In the genomic region with DNA sequence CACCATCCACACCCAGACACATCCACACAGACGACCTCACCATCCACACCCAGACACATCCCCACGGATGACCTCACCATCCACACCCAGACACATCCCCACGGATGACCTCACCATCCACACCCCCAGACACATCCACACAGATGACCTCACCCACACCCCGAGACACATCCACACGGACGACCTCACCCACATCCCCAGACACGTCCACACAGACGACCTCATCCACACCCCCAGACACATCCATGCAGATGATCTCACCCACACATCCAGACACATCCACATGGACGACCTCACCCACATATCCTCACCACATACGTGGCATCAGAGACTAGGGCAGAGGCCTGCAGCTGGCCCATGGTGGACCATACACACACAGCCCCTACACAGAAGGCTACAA, we compare ENCODE assay signal across 19 cellular contexts. TPM values are rescaled to one million over a fixed set of nuclear protein-coding genes. Genes with fewer than 3 reads are reported as not detected.
DNase-seq lines count a peak whose midpoint lies in the region; ATAC-seq lines count a peak whose summit lies in the region.
"Had no signal": no experiment of that assay in that cellular context is flagged by ENCODE, and none has a peak within 500 bp of the region (broad histone marks: within the 10 kb centered on the region; RNA-seq: fewer than 3 reads in every experiment).

No MANE protein-coding gene starts in this region.

- H3K27me3 Mint-ChIP-seq in activated T-helper 17 cell treated with anti-CD3 and anti-CD28 coated beads, Interleukin-2, amount 50 U/mL, for 72 hours: peaks cover 26% of the 10 kb centered on the region

- peak overlapping the region; percentile 69 for H3K27ac Mint-ChIP-seq in activated T-helper 17 cell treated with anti-CD3 and anti-CD28 coated beads, Interleukin-2, amount 50 U/mL, for 72 hours
- H3K27ac Mint-ChIP-seq: CD4-positive, CD25-positive, alpha-beta regulatory T cell had no signal

- no peak for ATAC-seq in activated T-helper 17 cell treated with anti-CD3 and anti-CD28 coated beads, Interleukin-2, amount 50 U/mL, for 72 hours (replicated peaks)
- ATAC-seq in GM19395 (IDR thresholded peaks at IDR 0.05; ENCODE audit: unreplicated experiment) (no peak), HG03460 (IDR thresholded peaks at IDR 0.05; ENCODE audit: unreplicated experiment) (no peak)
- ATAC-seq: A549, HCT116, PC-3 had no signal

- H3K27ac ChIP-seq in epithelial cell of prostate: peak overlapping the region; percentile 5
- H3K27ac ChIP-seq: A549, RWPE1 had no signal

- no peaks in the 10 kb centered on the region for H3K9me3 Mint-ChIP-seq in activated T-helper 17 cell treated with anti-CD3 and anti-CD28 coated beads, Interleukin-2, amount 50 U/mL, for 72 hours
- H3K9me3 Mint-ChIP-seq: CD4-positive, CD25-positive, alpha-beta regulatory T cell had no signal

- H3K4me1 Mint-ChIP-seq in activated T-helper 17 cell treated with anti-CD3 and anti-CD28 coated beads, Interleukin-2, amount 50 U/mL, for 72 hours: peaks cover 5% of the 10 kb centered on the region
- H3K4me1 Mint-ChIP-seq: CD4-positive, CD25-positive, alpha-beta regulatory T cell had no signal

- H3K36me3 Mint-ChIP-seq in activated T-helper 17 cell treated with anti-CD3 and anti-CD28 coated beads, Interleukin-2, amount 50 U/mL, for 72 hours (ENCODE audit: low read depth): no peaks in the 10 kb centered on the region
- H3K36me3 Mint-ChIP-seq: CD4-positive, CD25-positive, alpha-beta regulatory T cell had no signal

- no peak overlapping the region for H3K4me3 Mint-ChIP-seq in activated T-helper 17 cell treated with anti-CD3 and anti-CD28 coated beads, Interleukin-2, amount 50 U/mL, for 72 hours
- H3K4me3 Mint-ChIP-seq: CD4-positive, CD25-positive, alpha-beta regulatory T cell had no signal

- DNase-seq in CD1c-positive myeloid dendritic cell (ENCODE audit: extremely low spot score): peak; percentile 60
- DNase-seq in epithelial cell of prostate (ENCODE audit: low read depth, low spot score): no peak
- DNase-seq in kidney tubule cell (ENCODE audit: low spot score): peak; percentile 53
- no peak for DNase-seq in DMS153 (lab: John Stamatoyannopoulos, UW)
- DNase-seq in cerebellar nuclear complex (lab: John Stamatoyannopoulos, UW): no peak
- DNase-seq: CD4-positive, CD25-positive, alpha-beta regulatory T cell; DMS79; Kasumi-1; NCI-H1105 treated with DMSO at 0.1 percent for 48 hours; NCI-H187; NCI-H446; NCI-H748 treated with DMSO at 0.1 percent for 48 hours; PC-3 had no signal

RNA-seq across cellular contexts. Expression of a gene that starts 14.7 kb away (rescaled TPM):
- not detected for total RNA-seq in activated T-helper 17 cell treated with anti-CD3 and anti-CD28 coated beads, Interleukin-2, amount 50 U/mL, for 72 hours
- total RNA-seq: CD4-positive, CD25-positive, alpha-beta regulatory T cell had no signal

RNA-seq across cellular contexts. Expression of a gene that starts 25.4 kb away (rescaled TPM):
- under 1 TPM in 1 of 2 donors, not detected in 1; 0.13 TPM for total RNA-seq in activated T-helper 17 cell treated with anti-CD3 and anti-CD28 coated beads, Interleukin-2, amount 50 U/mL, for 72 hours
- total RNA-seq: CD4-positive, CD25-positive, alpha-beta regulatory T cell had no signal

Comparison
In these comparisons a context has a peak if more than half of its experiments do, and no peak if none do; other contexts are left out.
1. DNase-seq: peak in CD1c-positive myeloid dendritic cell (single experiment) and kidney tubule cell (single experiment); none in epithelial cell of prostate (single experiment), DMS153 (single experiment) and cerebellar nuclear complex (0 of 2).